In genomic region chr13:37059136-37059847, GRCh38 we compare ENCODE assay signal across 1 cellular context.
A peak's percentile ranks its signal among the peaks of the same experiment; 100 is the strongest.
TF ChIP-seq lines count a peak whose summit lies in the region.

Gene SUPT20H, minus strand, starts transcription at chr13:37059688. Its CDS starts 8,198 bp downstream, at chr13:37051490.

TF ChIP-seq in HepG2, 621 proteins besides CTCF, POLR2A, EP300 and RAD21 (continued from another document and continues in another):
- TF ChIP-seq ZBTB44 (CRISPR knock-in tag; IDR thresholded peaks at IDR 0.05) (no peak; the same call in 1 of the 2 replicates), ZNF512 (CRISPR knock-in tag; IDR thresholded peaks at IDR 0.05) (no peak), ATF7-NPFF (CRISPR knock-in tag; IDR thresholded peaks at IDR 0.05; ENCODE audit: low read depth) (no peak), ZNF816 (CRISPR knock-in tag; IDR thresholded peaks at IDR 0.05; ENCODE audit: borderline replicate concordance) (no peak), PAWR (CRISPR knock-in tag; IDR thresholded peaks at IDR 0.05; ENCODE audit: borderline replicate concordance) (no peak), ZNF414 (CRISPR knock-in tag; IDR thresholded peaks at IDR 0.05) (peak; percentile 87; the same call in 1 of the 2 replicates), HNRNPLL (IDR thresholded peaks at IDR 0.05; ENCODE audit: low read depth, low read length, poor library complexity, severe bottlenecking) (peak; percentile 87), GPN1 (CRISPR knock-in tag; IDR thresholded peaks at IDR 0.05; ENCODE audit: borderline replicate concordance) (no peak), SMAD9 (CRISPR knock-in tag; IDR thresholded peaks at IDR 0.05) (no peak), NAIF1 (CRISPR knock-in tag; IDR thresholded peaks at IDR 0.05; ENCODE audit: borderline replicate concordance) (no peak; the same call in 1 of the 2 replicates), IKZF1 (IDR thresholded peaks at IDR 0.05) (no peak), FOSL2 (CRISPR knock-in tag; IDR thresholded peaks at IDR 0.05) (no peak), ZBTB38 (CRISPR knock-in tag; IDR thresholded peaks at IDR 0.05) (0 out of 2 replicates have a peak, but pooled peaks have one; percentile 35), ZNF570 (CRISPR knock-in tag; IDR thresholded peaks at IDR 0.05; ENCODE audit: borderline replicate concordance) (no peak), MATR3 (CRISPR knock-in tag; IDR thresholded peaks at IDR 0.05) (no peak), ARID4A (CRISPR knock-in tag; IDR thresholded peaks at IDR 0.05; ENCODE audit: borderline replicate concordance) (peak; percentile 92; the same call in 1 of the 2 replicates), NFE2L2 (IDR thresholded peaks at IDR 0.05; ENCODE audit: low read length) (no peak), ZNF703 (CRISPR knock-in tag; IDR thresholded peaks at IDR 0.05; ENCODE audit: borderline replicate concordance) (peak; percentile 66; the same call in 1 of the 2 replicates), ZNF776 (CRISPR knock-in tag; IDR thresholded peaks at IDR 0.05) (peak; percentile 65), TSC22D2 (CRISPR knock-in tag; IDR thresholded peaks at IDR 0.05; ENCODE audit: borderline replicate concordance) (no peak), ZNF740 (CRISPR knock-in tag; IDR thresholded peaks at IDR 0.05) (peak; percentile 99), ZNF326 (CRISPR knock-in tag; IDR thresholded peaks at IDR 0.05; ENCODE audit: borderline replicate concordance) (no peak), ZNF576 (CRISPR knock-in tag; IDR thresholded peaks at IDR 0.05) (no peak), ZXDC (CRISPR knock-in tag; IDR thresholded peaks at IDR 0.05) (peak; percentile 83; the same call in 1 of the 2 replicates), MAF1 (CRISPR knock-in tag; IDR thresholded peaks at IDR 0.05; ENCODE audit: borderline replicate concordance) (no peak), KLF9 (CRISPR knock-in tag; IDR thresholded peaks at IDR 0.05; ENCODE audit: low read depth) (0 out of 2 replicates have a peak, but pooled peaks have one; percentile 21), ETS1 (CRISPR knock-in tag; IDR thresholded peaks at IDR 0.05) (peak; percentile 73; the same call in 1 of the 2 replicates), MEIS2 (CRISPR knock-in tag; IDR thresholded peaks at IDR 0.05) (peak; percentile 86; the same call in 1 of the 2 replicates), XRCC5 (optimal IDR thresholded peaks at IDR 0.05; ENCODE audit: low read length) (peak; percentile 20), SPEN (CRISPR knock-in tag; IDR thresholded peaks at IDR 0.05; ENCODE audit: low read depth) (peak; percentile 84), MXD4 (CRISPR knock-in tag; IDR thresholded peaks at IDR 0.05) (peak; percentile 58; the same call in 1 of the 2 replicates), MAFF (IDR thresholded peaks at IDR 0.05; ENCODE audit: low read depth, low read length) (no peak), MEIS1 (CRISPR knock-in tag; IDR thresholded peaks at IDR 0.05; ENCODE audit: borderline replicate concordance) (peak; percentile 77; the same call in 1 of the 2 replicates), FOSL1 (CRISPR knock-in tag; IDR thresholded peaks at IDR 0.05; ENCODE audit: borderline replicate concordance) (peak; percentile 32; the same call in 1 of the 2 replicates), NFE2 (CRISPR knock-in tag; IDR thresholded peaks at IDR 0.05) (no peak), ATRX (CRISPR knock-in tag; IDR thresholded peaks at IDR 0.05; ENCODE audit: borderline replicate concordance) (no peak), ISL2 (CRISPR knock-in tag; IDR thresholded peaks at IDR 0.05) (no peak), ZNF10 (CRISPR knock-in tag; IDR thresholded peaks at IDR 0.05; ENCODE audit: borderline replicate concordance, low read depth) (no peak), REPIN1 (CRISPR knock-in tag; IDR thresholded peaks at IDR 0.05; ENCODE audit: borderline replicate concordance, low read depth) (0 out of 2 replicates have a peak, but pooled peaks have one; percentile 18), IRF1 (CRISPR knock-in tag; IDR thresholded peaks at IDR 0.05; ENCODE audit: low read depth) (no peak), ZNF790 (CRISPR knock-in tag; IDR thresholded peaks at IDR 0.05; ENCODE audit: borderline replicate concordance) (no peak; the same call in 1 of the 2 replicates), GLMP (CRISPR knock-in tag; IDR thresholded peaks at IDR 0.05; ENCODE audit: borderline replicate concordance) (no peak), PRPF4 (IDR thresholded peaks at IDR 0.05; ENCODE audit: low read depth, low read length, poor library complexity, severe bottlenecking) (no peak), NR2C2 (CRISPR knock-in tag; IDR thresholded peaks at IDR 0.05; ENCODE audit: borderline replicate concordance) (peak; percentile 89), ZNF574 (CRISPR knock-in tag; IDR thresholded peaks at IDR 0.05) (peak; percentile 83), ZNF773 (CRISPR knock-in tag; IDR thresholded peaks at IDR 0.05; ENCODE audit: borderline replicate concordance) (peak; percentile 42; the same call in 1 of the 2 replicates)
